Comparison of ENCODE assay signal across 26 cellular contexts in genomic region chr11:8243458-8243857, GRCh38. TPM values are rescaled to one million over a fixed set of nuclear protein-coding genes. Genes with fewer than 3 reads are reported as not detected.
"Had no signal": no experiment of that assay in that cellular context is flagged by ENCODE, and none has a peak within 500 bp of the region (broad histone marks: within the 10 kb centered on the region; RNA-seq: fewer than 3 reads in every experiment).

No MANE protein-coding gene starts in this region.

- H3K9me3 ChIP-seq: adrenal gland, esophagus squamous epithelium, gastrocnemius medialis, right lobe of liver, thoracic aorta, upper lobe of left lung had no signal

- H3K27ac Mint-ChIP-seq: activated naive CD8-positive, alpha-beta T cell; activated T-helper 2 cell treated with anti-CD3 and anti-CD28 coated beads, Interferon-gamma antibody, Interleukin-2, Interleukin-4, amounts not matched to agents 10 μg/mL and 5 μg/mL and 100 μg/mL, durations not matched to agents 14 hours and 24 hours and 36 hours; natural killer cell treated with Interleukin-12 subunit alpha and Interleukin-12 subunit beta and Interleukin-15 and Interleukin-18, amount 100 ng/mL, for 72 hours had no signal

- H3K27me3 ChIP-seq: adrenal gland, breast epithelium, gastrocnemius medialis, right lobe of liver, upper lobe of left lung had no signal

- DNase-seq: activated CD4-positive, alpha-beta T cell treated with anti-CD3 and anti-CD28 coated beads, Interleukin-2, amount 50 U/mL, for 1 hour; activated CD4-positive, CD25-positive, alpha-beta regulatory T cell treated with anti-CD3 and anti-CD28 coated beads, Interleukin-2, amount 50 U/mL, for 72 hours; activated CD8-positive, alpha-beta memory T cell treated with anti-CD3 and anti-CD28 coated beads, Interleukin-2, amount 50 U/mL, for 48 hours; activated naive CD4-positive, alpha-beta T cell; activated T-cell treated with anti-CD3 and anti-CD28 coated beads, Interleukin-2, amount 50 U/mL, for 4 hours; adrenal gland; esophagus squamous epithelium; gastrocnemius medialis; head of caudate nucleus; hypothalamus; occipital lobe; right lobe of liver; stimulated activated CD4-positive, alpha-beta T cell treated with anti-CD3 and anti-CD28 coated beads, Interleukin-1b, Interleukin-23, amount 100 ng/mL, for 48 hours; stimulated activated naive CD4-positive, alpha-beta T cell; upper lobe of left lung had no signal

- H3K36me3 ChIP-seq: adrenal gland, breast epithelium, esophagus squamous epithelium, gastrocnemius medialis, right lobe of liver, thoracic aorta, upper lobe of left lung had no signal

- H3K4me1 ChIP-seq: adrenal gland, breast epithelium, esophagus squamous epithelium, right lobe of liver, upper lobe of left lung had no signal

- H3K4me3 Mint-ChIP-seq: activated naive CD8-positive, alpha-beta T cell; activated T-cell treated with anti-CD3 and anti-CD28 coated beads, Interleukin-2, amount 50 U/mL, for 4 hours; central memory CD8-positive, alpha-beta T cell; natural killer cell treated with Interleukin-12 subunit alpha and Interleukin-12 subunit beta and Interleukin-15 and Interleukin-18, amount 100 ng/mL, for 72 hours had no signal

- H3K9me3 Mint-ChIP-seq: activated T-cell treated with anti-CD3 and anti-CD28 coated beads, Interleukin-2, amount 50 U/mL, for 4 hours; activated T-helper 2 cell treated with anti-CD3 and anti-CD28 coated beads, Interferon-gamma antibody, Interleukin-2, Interleukin-4, amounts not matched to agents 10 μg/mL and 5 μg/mL and 100 μg/mL, durations not matched to agents 14 hours and 24 hours and 36 hours; central memory CD8-positive, alpha-beta T cell; natural killer cell treated with Interleukin-12 subunit alpha and Interleukin-12 subunit beta and Interleukin-15 and Interleukin-18, amount 100 ng/mL, for 72 hours had no signal

- H3K36me3 Mint-ChIP-seq: activated naive CD8-positive, alpha-beta T cell; natural killer cell treated with Interleukin-12 subunit alpha and Interleukin-12 subunit beta and Interleukin-15 and Interleukin-18, amount 100 ng/mL, for 72 hours had no signal

- H3K4me1 Mint-ChIP-seq: central memory CD8-positive, alpha-beta T cell had no signal

- H3K27ac ChIP-seq: adrenal gland, breast epithelium, esophagus squamous epithelium, gastrocnemius medialis, right lobe of liver, skin epidermis, thoracic aorta, upper lobe of left lung, VCaP had no signal

- ATAC-seq: activated T-cell treated with anti-CD3 and anti-CD28 coated beads, Interleukin-2, amount 50 U/mL, for 4 hours; gastrocnemius medialis; right lobe of liver had no signal

- H3K4me3 ChIP-seq: adrenal gland, breast epithelium, esophagus squamous epithelium, gastrocnemius medialis, right lobe of liver, skin epidermis, thoracic aorta, upper lobe of left lung had no signal

RNA-seq across cellular contexts. Expression of gene LMO1, which starts 20.2 kb away (rescaled TPM):
- total RNA-seq: activated T-cell treated with anti-CD3 and anti-CD28 coated beads, Interleukin-2, amount 50 U/mL, for 4 hours; activated T-helper 2 cell treated with anti-CD3 and anti-CD28 coated beads, Interferon-gamma antibody, Interleukin-2, Interleukin-4, amounts not matched to agents 10 μg/mL and 5 μg/mL and 100 μg/mL, durations not matched to agents 14 hours and 24 hours and 36 hours; breast epithelium; dermis microvascular lymphatic vessel endothelial cell; esophagus squamous epithelium; liver; natural killer cell treated with Interleukin-12 subunit alpha and Interleukin-12 subunit beta and Interleukin-15 and Interleukin-18, amount 100 ng/mL, for 72 hours; right lobe of liver; T-helper 2 cell treated with Interferon-gamma antibody and Interleukin-4, amounts not matched to agents 100 ng/mL and 5 ng/mL, for 36 hours; thoracic aorta had no signal
- polyA plus RNA-seq: liver had no signal
